Comparison of ENCODE assay signal across 26 cellular contexts in the genomic region with DNA sequence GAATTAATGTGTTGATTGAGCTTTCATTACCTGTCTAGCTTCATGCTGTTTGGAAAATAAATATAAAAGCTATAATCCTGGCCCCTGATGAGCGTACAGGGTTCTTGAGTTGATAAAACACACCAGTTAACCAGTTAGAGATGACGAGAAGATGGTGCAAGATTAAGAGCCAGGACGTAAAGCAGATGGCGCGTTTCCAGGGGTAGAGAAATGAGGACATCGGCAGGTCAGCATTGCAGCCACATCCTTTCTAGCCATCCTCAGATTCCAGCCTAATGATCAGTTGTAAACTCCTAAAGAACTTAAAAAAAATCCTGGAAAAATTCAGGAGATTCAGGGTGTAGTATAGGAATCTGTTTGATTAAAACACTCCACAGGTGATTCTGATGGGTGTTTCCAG.
DNase-seq lines count a peak whose midpoint lies in the region; ATAC-seq, FAIRE-seq and TF ChIP-seq lines count a peak whose summit lies in the region.
"Had no signal": no experiment of that assay in that cellular context is flagged by ENCODE, and none has a peak within 500 bp of the region (broad histone marks: within the 10 kb centered on the region; RNA-seq: fewer than 3 reads in every experiment).

No MANE protein-coding gene starts in this region.

- no peak overlapping the region for H2BK15ac ChIP-seq in mesenchymal stem cell (ENCODE audit: low read depth, poor library complexity, severe bottlenecking)

- no peak overlapping the region for H4K8ac ChIP-seq in mesenchymal stem cell (ENCODE audit: low read length)

- H3K9me3 ChIP-seq in HEK293 (ENCODE audit: control insufficient read depth, insufficient read depth, low read depth, low read length) (no peaks in the 10 kb centered on the region), astrocyte (ENCODE audit: insufficient read depth, low read depth, low read length) (peaks cover 3% of the 10 kb centered on the region), mesenchymal stem cell (ENCODE audit: control insufficient read depth, low read length) (no peaks in the 10 kb centered on the region)
- H3K9me3 ChIP-seq: breast epithelium, gastroesophageal sphincter, HAP-1, stomach, tibial nerve had no signal

- no peak overlapping the region for H4K91ac ChIP-seq in mesenchymal stem cell (ENCODE audit: low read length)

- no peak overlapping the region for H2AK5ac ChIP-seq in mesenchymal stem cell (ENCODE audit: low read length, severe bottlenecking)

- DNase-seq in AG04449 (ENCODE audit: low read depth, low spot score) (peak; percentile 76), astrocyte (ENCODE audit: low read depth) (peak; percentile 89), mesenchymal stem cell (peak; percentile 90), CD1c-positive myeloid dendritic cell (ENCODE audit: extremely low spot score) (no peak)
- no peak for DNase-seq in naive thymus-derived CD8-positive, alpha-beta T cell
- DNase-seq: activated CD4-positive, alpha-beta memory T cell treated with anti-CD3 and anti-CD28 coated beads, Interleukin-2, amount 10 ng/mL, durations not matched to agents 7 days and 5 days; activated gamma-delta T cell; KBM-7; naive B cell; NCI-H1436; NCI-H524; NK-92 treated with Interleukin-12 subunit alpha and Interleukin-12 subunit beta, amount 100 ng/mL, for 24 hours; RPMI8226; stimulated activated CD4-positive, alpha-beta T cell treated with anti-CD3 and anti-CD28 coated beads, Interleukin-12 subunit alpha, Interleukin-12 subunit beta, amount 100 ng/mL, for 4 hours; stomach had no signal

- H3K79me1 ChIP-seq in mesenchymal stem cell (replicated peaks; ENCODE audit: low read length, poor library complexity, severe bottlenecking): no peaks in the 10 kb centered on the region

- H2BK120ac ChIP-seq in mesenchymal stem cell (ENCODE audit: low read depth, low read length): no peak overlapping the region

- TF ChIP-seq CTCF in AG04449 (IDR thresholded peaks at IDR 0.05; ENCODE audit: insufficient read depth, low read length, missing control alignments): no peak
- TF ChIP-seq CTCF in HEK293 (tag by site-specific recombination; IDR thresholded peaks at IDR 0.05): no peak
- no peak for TF ChIP-seq CTCF in astrocyte (IDR thresholded peaks at IDR 0.05; ENCODE audit: insufficient read depth, low read depth, low read length)

- H2BK12ac ChIP-seq in mesenchymal stem cell (ENCODE audit: low read length in 2 of 2): no peak overlapping the region

- H3K23ac ChIP-seq in mesenchymal stem cell (ENCODE audit: low read length in 2 of 2): no peak overlapping the region

- no peaks in the 10 kb centered on the region for H3K4me1 ChIP-seq in HEK293 (ENCODE audit: control insufficient read depth, insufficient read depth, low read length)
- peaks cover 13% of the 10 kb centered on the region for H3K4me1 ChIP-seq in astrocyte (ENCODE audit: insufficient read depth, low read length)
- H3K4me1 ChIP-seq in mesenchymal stem cell (ENCODE audit: control insufficient read depth, insufficient read depth, low read depth, low read length): peaks cover 3% of the 10 kb centered on the region
- H3K4me1 ChIP-seq: breast epithelium, HAP-1 had no signal

- H3K27me3 ChIP-seq in astrocyte (ENCODE audit: insufficient read depth, low read length): no peaks in the 10 kb centered on the region
- no peaks in the 10 kb centered on the region for H3K27me3 ChIP-seq in mesenchymal stem cell (ENCODE audit: control insufficient read depth in 1 of 2, insufficient read depth in 1 of 2, low read length in 2 of 2)
- H3K27me3 ChIP-seq: breast epithelium, gastroesophageal sphincter, stomach, tibial nerve had no signal

- H3K4me3 ChIP-seq in AG04449 (ENCODE audit: low read depth, low read length): no peak overlapping the region
- H3K4me3 ChIP-seq in HEK293 (ENCODE audit: low read depth, low read length): no peak overlapping the region
- no peak overlapping the region for H3K4me3 ChIP-seq in astrocyte (ENCODE audit: insufficient read depth, low read depth, low read length)
- no peak overlapping the region for H3K4me3 ChIP-seq in mesenchymal stem cell (ENCODE audit: insufficient read depth in 1 of 2, low read depth in 1 of 2, low read length in 2 of 2)
- H3K4me3 ChIP-seq: breast epithelium, gastroesophageal sphincter, HAP-1, SK-N-MC, stomach, tibial nerve had no signal

- CTCF ChIA-PET in AG04449 (lab: Yijun Ruan, JAX) (interaction anchor here (1.3 kb wide), 1 partner anchor 139 kb away, joined by 4 read pairs; no protein-coding TSS in a partner anchor), HEK293 (lab: Yijun Ruan, JAX) (no interaction called here)

- no peak overlapping the region for H3K4ac ChIP-seq in mesenchymal stem cell (ENCODE audit: low read depth in 1 of 2, low read length in 2 of 2)

- no peak overlapping the region for H3K4me3 Mint-ChIP-seq in astrocyte (ENCODE audit: unreplicated experiment)
- no peak overlapping the region for H3K4me3 Mint-ChIP-seq in naive thymus-derived CD8-positive, alpha-beta T cell
- H3K4me3 Mint-ChIP-seq: activated CD4-positive, alpha-beta memory T cell treated with anti-CD3 and anti-CD28 coated beads, Interleukin-2, amount 10 ng/mL, durations not matched to agents 7 days and 5 days; dendritic cell treated with granulocyte-macrophage colony-stimulating factor and Interleukin-4, amounts not matched to agents 40 ng/mL and 50 ng/mL, for 4 days; naive B cell; WTC11 had no signal

- H2AFZ ChIP-seq in astrocyte (ENCODE audit: low read depth, low read length) (no peak overlapping the region), mesenchymal stem cell (ENCODE audit: low read depth, low read length) (no peak overlapping the region)

- POLR2A ChIA-PET in AG04449 (lab: Yijun Ruan, JAX) (no interaction called here), HEK293 (lab: Yijun Ruan, JAX) (no interaction called here)
- POLR2A ChIA-PET in naive thymus-derived CD8-positive, alpha-beta T cell (lab: Charles Lee): no interaction called here

- no peaks in the 10 kb centered on the region for H4K20me1 ChIP-seq in astrocyte (ENCODE audit: insufficient read depth, low read length)

- no peak for ATAC-seq in naive thymus-derived CD8-positive, alpha-beta T cell
- ATAC-seq in GM19452 (IDR thresholded peaks at IDR 0.05; ENCODE audit: unreplicated experiment) (no peak), HG03108 (IDR thresholded peaks at IDR 0.05; ENCODE audit: unreplicated experiment) (no peak)
- ATAC-seq: WTC11 had no signal

- H3K79me2 ChIP-seq in astrocyte (ENCODE audit: insufficient read depth, low read length): no peaks in the 10 kb centered on the region

- H3K9me3 Mint-ChIP-seq in astrocyte (ENCODE audit: unreplicated experiment): peaks cover 9% of the 10 kb centered on the region
- H3K9me3 Mint-ChIP-seq in naive thymus-derived CD8-positive, alpha-beta T cell: peaks cover 0 to 6% (median 0%) of the 10 kb centered on the region in 9 donors

- no peak overlapping the region for H3K14ac ChIP-seq in mesenchymal stem cell (ENCODE audit: low read length in 2 of 2)

- H3K4me2 ChIP-seq in astrocyte (ENCODE audit: low read length) (peak overlapping the region; percentile 63), mesenchymal stem cell (ENCODE audit: low read length, poor library complexity, severe bottlenecking) (no peak overlapping the region)

- H3K4me1 Mint-ChIP-seq in astrocyte (ENCODE audit: low read depth, unreplicated experiment): peaks cover 5% of the 10 kb centered on the region
- H3K4me1 Mint-ChIP-seq in naive thymus-derived CD8-positive, alpha-beta T cell: peaks cover 6 to 16% (median 13%) of the 10 kb centered on the region in 4 donors
- H3K4me1 Mint-ChIP-seq: activated CD4-positive, alpha-beta memory T cell treated with anti-CD3 and anti-CD28 coated beads, Interleukin-2, amount 10 ng/mL, durations not matched to agents 7 days and 5 days had no signal

- H3K27ac ChIP-seq in HEK293 (ENCODE audit: extremely low read depth, low read depth, low read length) (no peak overlapping the region), astrocyte (ENCODE audit: low read depth, low read length) (peak overlapping the region; percentile 65), mesenchymal stem cell (ENCODE audit: low read length, poor library complexity, severe bottlenecking) (no peak overlapping the region)
- H3K27ac ChIP-seq: breast epithelium, C4-2B, SK-N-MC, stomach, tibial nerve had no signal

- H2BK5ac ChIP-seq in mesenchymal stem cell (ENCODE audit: low read depth, low read length, poor library complexity, severe bottlenecking): no peak overlapping the region

- FAIRE-seq in astrocyte (lab: Jason Lieb, UNC): no peak

- H3K36me3 Mint-ChIP-seq in astrocyte (ENCODE audit: low read depth, unreplicated experiment): peaks cover 5% of the 10 kb centered on the region
- no peaks in the 10 kb centered on the region for H3K36me3 Mint-ChIP-seq in naive thymus-derived CD8-positive, alpha-beta T cell
- H3K36me3 Mint-ChIP-seq: naive B cell had no signal

- H3K27ac Mint-ChIP-seq in astrocyte (ENCODE audit: unreplicated experiment): no peak overlapping the region
- no peak overlapping the region for H3K27ac Mint-ChIP-seq in naive thymus-derived CD8-positive, alpha-beta T cell
- H3K27ac Mint-ChIP-seq: activated CD4-positive, alpha-beta memory T cell treated with anti-CD3 and anti-CD28 coated beads, Interleukin-2, amount 10 ng/mL, durations not matched to agents 7 days and 5 days; dendritic cell treated with granulocyte-macrophage colony-stimulating factor and Interleukin-4, amounts not matched to agents 40 ng/mL and 50 ng/mL, for 4 days had no signal

- peaks cover 16% of the 10 kb centered on the region for H3K27me3 Mint-ChIP-seq in astrocyte (ENCODE audit: low read depth, unreplicated experiment)
- no peaks in the 10 kb centered on the region for H3K27me3 Mint-ChIP-seq in naive thymus-derived CD8-positive, alpha-beta T cell
- H3K27me3 Mint-ChIP-seq: dendritic cell treated with granulocyte-macrophage colony-stimulating factor and Interleukin-4, amounts not matched to agents 40 ng/mL and 50 ng/mL, for 4 days had no signal

- no peak overlapping the region for H3K18ac ChIP-seq in mesenchymal stem cell (ENCODE audit: low read depth in 1 of 2, low read length in 2 of 2)

- H3K36me3 ChIP-seq in HEK293 (ENCODE audit: control insufficient read depth in 2 of 2, insufficient read depth in 1 of 2, low read length in 2 of 2) (no peaks in the 10 kb centered on the region), astrocyte (ENCODE audit: insufficient read depth, low read length) (no peaks in the 10 kb centered on the region), mesenchymal stem cell (ENCODE audit: control insufficient read depth in 1 of 2, insufficient read depth in 2 of 2, low read depth in 1 of 2, low read length in 2 of 2) (no peaks in the 10 kb centered on the region)
- H3K36me3 ChIP-seq: breast epithelium, gastroesophageal sphincter, HAP-1, stomach, tibial nerve had no signal

- H3K9ac ChIP-seq in astrocyte (ENCODE audit: low read length) (no peak overlapping the region), mesenchymal stem cell (ENCODE audit: low read length) (no peak overlapping the region)

- 14% methylated on average over 2 of the region's 6 CpGs for WGBS in mesenchymal stem cell

Comparison
In these comparisons a context has a peak if more than half of its experiments do, and no peak if none do; other contexts are left out.
1. DNase-seq: peak in AG04449 (single experiment), astrocyte (single experiment) and mesenchymal stem cell (single experiment); none in naive thymus-derived CD8-positive, alpha-beta T cell (0 of 10) and CD1c-positive myeloid dendritic cell (single experiment).